In genomic region chr17:45036696-45037095, GRCh38 we compare ENCODE assay signal across 17 cellular contexts.
"Had no signal": no experiment of that assay in that cellular context is flagged by ENCODE, and none has a peak within 500 bp of the region (broad histone marks: within the 10 kb centered on the region; RNA-seq: fewer than 3 reads in every experiment).

No MANE protein-coding gene starts in this region.

- H3K9me3 ChIP-seq: lower lobe of right lung, prostate gland, tibial nerve had no signal

- H3K4me3 Mint-ChIP-seq: activated T-helper 1 cell treated with anti-CD3 and anti-CD28 coated beads, Interleukin-12 subunit alpha, Interleukin-12 subunit beta, Interleukin-2, Interleukin-4 antibody, amounts not matched to agents 30 ng/mL and 10 ng/mL and 1 ng/mL, durations not matched to agents 14 hours and 24 hours and 36 hours; naive thymus-derived CD4-positive, alpha-beta T cell; T-cell had no signal

- H3K27ac ChIP-seq: lower lobe of right lung, prostate gland, tibial nerve had no signal

- H3K27me3 ChIP-seq: tibial nerve had no signal

- ATAC-seq: activated CD4-positive, CD25-positive, alpha-beta regulatory T cell treated with anti-CD3 and anti-CD28 coated beads, Interleukin-2, amount 50 U/mL, for 24 hours; lower lobe of right lung; naive thymus-derived CD4-positive, alpha-beta T cell; right cardiac atrium; T-cell had no signal

- H3K27me3 Mint-ChIP-seq: naive thymus-derived CD4-positive, alpha-beta T cell; T-cell had no signal

- H3K4me3 ChIP-seq: lower lobe of right lung, prostate gland, smooth muscle cell, tibial nerve had no signal

- H3K27ac Mint-ChIP-seq: activated T-helper 1 cell treated with anti-CD3 and anti-CD28 coated beads, Interleukin-12 subunit alpha, Interleukin-12 subunit beta, Interleukin-2, Interleukin-4 antibody, amounts not matched to agents 30 ng/mL and 10 ng/mL and 1 ng/mL, durations not matched to agents 14 hours and 24 hours and 36 hours; immature natural killer cell; naive thymus-derived CD4-positive, alpha-beta T cell; T-cell had no signal

- H3K9me3 Mint-ChIP-seq: activated T-helper 1 cell treated with anti-CD3 and anti-CD28 coated beads, Interleukin-12 subunit alpha, Interleukin-12 subunit beta, Interleukin-2, Interleukin-4 antibody, amounts not matched to agents 30 ng/mL and 10 ng/mL and 1 ng/mL, durations not matched to agents 14 hours and 24 hours and 36 hours; immature natural killer cell; naive thymus-derived CD4-positive, alpha-beta T cell; T-cell had no signal

- DNase-seq: activated CD4-positive, alpha-beta T cell treated with anti-CD3 and anti-CD28 coated beads, Interleukin-2, amount 50 U/mL, for 1 hour; aorta; head of caudate nucleus; immature natural killer cell; lower lobe of right lung; naive thymus-derived CD4-positive, alpha-beta T cell; right cardiac atrium; stimulated activated CD4-positive, alpha-beta T cell treated with anti-CD3 and anti-CD28 coated beads, Interleukin-4, amount 100 ng/mL, for 4 hours; stimulated activated CD8-positive, alpha-beta memory T cell treated with anti-CD3 and anti-CD28 coated beads, Interleukin-4, amount 100 ng/mL, for 48 hours; stimulated activated naive CD4-positive, alpha-beta T cell treated with Interleukin-2 at 50 U/mL for 16 hours; T-cell; T-helper 9 cell had no signal
